In genomic region chr1:224736619-224737352, GRCh38 we compare ENCODE assay signal across 8 cellular contexts.
DNase-seq lines count a peak whose midpoint lies in the region; ATAC-seq and TF ChIP-seq lines count a peak whose summit lies in the region.

No MANE protein-coding gene starts in this region.

- TF ChIP-seq CTCF in activated CD8-positive, alpha-beta T cell treated with anti-CD3 and anti-CD28 coated beads for 36 hours (IDR thresholded peaks at IDR 0.05) = no peak
- no peak for TF ChIP-seq CTCF in MCF 10A (IDR thresholded peaks at IDR 0.05; ENCODE audit: unreplicated experiment)
- TF ChIP-seq CTCF in uterus (IDR thresholded peaks at IDR 0.05) = no peak

- ATAC-seq in activated CD8-positive, alpha-beta T cell treated with anti-CD3 and anti-CD28 coated beads for 36 hours = peak; percentile 58
- no peak for ATAC-seq in activated CD8-positive, alpha-beta T cell treated with anti-CD3 and anti-CD28 coated beads, Interleukin-2, amount 10 ng/mL, durations not matched to agents 7 days and 5 days
- ATAC-seq in HG03060 (IDR thresholded peaks at IDR 0.05; ENCODE audit: low read depth, unreplicated experiment) = peak; percentile 38

- H3K27me3 ChIP-seq in uterus (no peaks in the 10 kb centered on the region), MG63 (no peaks in the 10 kb centered on the region)

- no peak overlapping the region for H3K27ac ChIP-seq in uterus

- BruUV-seq in MCF 10A (replicated peaks; lab: Mats Ljungman, UMichigan) = no TSS peak

- no peaks in the 10 kb centered on the region for H3K27me3 Mint-ChIP-seq in activated CD8-positive, alpha-beta T cell treated with anti-CD3 and anti-CD28 coated beads for 36 hours
- H3K27me3 Mint-ChIP-seq in activated CD8-positive, alpha-beta T cell treated with anti-CD3 and anti-CD28 coated beads, Interleukin-2, amount 10 ng/mL, durations not matched to agents 7 days and 5 days (ENCODE audit: low read depth) = peaks cover 5% of the 10 kb centered on the region
- H3K27me3 Mint-ChIP-seq in MCF 10A (ENCODE audit: insufficient read depth, unreplicated experiment) = no peaks in the 10 kb centered on the region

- peaks cover 22% of the 10 kb centered on the region for H3K4me1 Mint-ChIP-seq in activated CD8-positive, alpha-beta T cell treated with anti-CD3 and anti-CD28 coated beads for 36 hours (ENCODE audit: low read depth)
- peaks cover 24% of the 10 kb centered on the region for H3K4me1 Mint-ChIP-seq in activated CD8-positive, alpha-beta T cell treated with anti-CD3 and anti-CD28 coated beads, Interleukin-2, amount 10 ng/mL, durations not matched to agents 7 days and 5 days (ENCODE audit: low read depth)
- peaks cover 25% of the 10 kb centered on the region for H3K4me1 Mint-ChIP-seq in MCF 10A (ENCODE audit: insufficient read depth, unreplicated experiment)

- no peak for TF ChIP-seq POLR2A in uterus (IDR thresholded peaks at IDR 0.05)

- DNase-seq in activated CD8-positive, alpha-beta T cell treated with anti-CD3 and anti-CD28 coated beads for 36 hours = peak; percentile 20
- DNase-seq in activated CD8-positive, alpha-beta T cell treated with anti-CD3 and anti-CD28 coated beads, Interleukin-2, amount 10 ng/mL, durations not matched to agents 7 days and 5 days = no peak
- DNase-seq in MCF 10A (ENCODE audit: unreplicated experiment) (peak; percentile 22), nucleus accumbens (lab: John Stamatoyannopoulos, UW) (peak in 40 of 56 donors; percentile 7 to 64 (median 27)), uterus (no peak), EL (no peak), MG63 (no peak)

- H3K27ac Mint-ChIP-seq in activated CD8-positive, alpha-beta T cell treated with anti-CD3 and anti-CD28 coated beads for 36 hours = no peak overlapping the region
- H3K27ac Mint-ChIP-seq in activated CD8-positive, alpha-beta T cell treated with anti-CD3 and anti-CD28 coated beads, Interleukin-2, amount 10 ng/mL, durations not matched to agents 7 days and 5 days = no peak overlapping the region
- H3K27ac Mint-ChIP-seq in MCF 10A (ENCODE audit: low read depth, unreplicated experiment) = no peak overlapping the region

- H3K9me3 ChIP-seq in uterus = no peaks in the 10 kb centered on the region
- no peaks in the 10 kb centered on the region for H3K9me3 ChIP-seq in MG63

- POLR2A ChIA-PET in activated CD8-positive, alpha-beta T cell treated with anti-CD3 and anti-CD28 coated beads for 36 hours (lab: Charles Lee) = no interaction called here
- POLR2A ChIA-PET in activated CD8-positive, alpha-beta T cell treated with anti-CD3 and anti-CD28 coated beads, Interleukin-2, amount 10 ng/mL, durations not matched to agents 7 days and 5 days (lab: Charles Lee) = interaction anchor here (0.5 kb wide), 1 partner anchor 1055 kb away, joined by 3 read pairs; no protein-coding TSS in a partner anchor
- POLR2A ChIA-PET in MCF 10A (lab: Yijun Ruan, JAX) = interaction anchor here (0.6 kb wide), 2 partner anchors 126 to 193 kb away, joined by 3 to 4 read pairs; no protein-coding TSS in a partner anchor

- no peaks in the 10 kb centered on the region for H3K36me3 Mint-ChIP-seq in activated CD8-positive, alpha-beta T cell treated with anti-CD3 and anti-CD28 coated beads for 36 hours (ENCODE audit: low read depth)
- no peaks in the 10 kb centered on the region for H3K36me3 Mint-ChIP-seq in activated CD8-positive, alpha-beta T cell treated with anti-CD3 and anti-CD28 coated beads, Interleukin-2, amount 10 ng/mL, durations not matched to agents 7 days and 5 days (ENCODE audit: low read depth)
- no peaks in the 10 kb centered on the region for H3K36me3 Mint-ChIP-seq in MCF 10A (ENCODE audit: insufficient read depth, unreplicated experiment)

- no peak overlapping the region for H3K4me3 ChIP-seq in uterus
- no peak overlapping the region for H3K4me3 ChIP-seq in MG63

- H3K36me3 ChIP-seq in uterus (no peaks in the 10 kb centered on the region), MG63 (no peaks in the 10 kb centered on the region)

- intact Hi-C loops in activated CD8-positive, alpha-beta T cell treated with anti-CD3 and anti-CD28 coated beads for 36 hours (cut with micrococcal nuclease) = no loop called here
- intact Hi-C loops in MCF 10A (cut with micrococcal nuclease) = no loop called here
- intact Hi-C loops in uterus (cut with DNase I; ENCODE audit: low total_unique reads) = no loop called here

- CTCF ChIA-PET in activated CD8-positive, alpha-beta T cell treated with anti-CD3 and anti-CD28 coated beads for 36 hours (lab: Charles Lee) = no interaction called here
- CTCF ChIA-PET in activated CD8-positive, alpha-beta T cell treated with anti-CD3 and anti-CD28 coated beads, Interleukin-2, amount 10 ng/mL, durations not matched to agents 7 days and 5 days (lab: Charles Lee) = interaction anchor here (0.7 to 1.1 kb wide), 3 partner anchors 35 to 115 kb away, joined by 3 read pairs; no protein-coding TSS in a partner anchor
- CTCF ChIA-PET in MCF 10A (lab: Yijun Ruan, JAX) = interaction anchor here (0.6 to 2.8 kb wide), 10 partner anchors 9 to 1686 kb away, joined by 3 to 13 read pairs (median 4); no protein-coding TSS in a partner anchor

- no peaks in the 10 kb centered on the region for H3K4me1 ChIP-seq in uterus

- no peaks in the 10 kb centered on the region for H3K9me3 Mint-ChIP-seq in activated CD8-positive, alpha-beta T cell treated with anti-CD3 and anti-CD28 coated beads for 36 hours
- H3K9me3 Mint-ChIP-seq in activated CD8-positive, alpha-beta T cell treated with anti-CD3 and anti-CD28 coated beads, Interleukin-2, amount 10 ng/mL, durations not matched to agents 7 days and 5 days (ENCODE audit: insufficient read depth) = no peaks in the 10 kb centered on the region
- no peaks in the 10 kb centered on the region for H3K9me3 Mint-ChIP-seq in MCF 10A (ENCODE audit: unreplicated experiment)

- no peak overlapping the region for H3K4me3 Mint-ChIP-seq in activated CD8-positive, alpha-beta T cell treated with anti-CD3 and anti-CD28 coated beads for 36 hours
- no peak overlapping the region for H3K4me3 Mint-ChIP-seq in activated CD8-positive, alpha-beta T cell treated with anti-CD3 and anti-CD28 coated beads, Interleukin-2, amount 10 ng/mL, durations not matched to agents 7 days and 5 days
- H3K4me3 Mint-ChIP-seq in MCF 10A (ENCODE audit: unreplicated experiment) = no peak overlapping the region

Comparison
In these comparisons a context has a peak if more than half of its experiments do, and no peak if none do; other contexts are left out.
1. DNase-seq: peak in activated CD8-positive, alpha-beta T cell treated with anti-CD3 and anti-CD28 coated beads for 36 hours (single experiment), MCF 10A (single experiment) and nucleus accumbens (40 of 56); none in activated CD8-positive, alpha-beta T cell treated with anti-CD3 and anti-CD28 coated beads, Interleukin-2, amount 10 ng/mL, durations not matched to agents 7 days and 5 days (single experiment), uterus (0 of 2), EL (single experiment) and MG63 (single experiment).